Comparison of ENCODE assay signal across 35 cellular contexts in the genomic region with DNA sequence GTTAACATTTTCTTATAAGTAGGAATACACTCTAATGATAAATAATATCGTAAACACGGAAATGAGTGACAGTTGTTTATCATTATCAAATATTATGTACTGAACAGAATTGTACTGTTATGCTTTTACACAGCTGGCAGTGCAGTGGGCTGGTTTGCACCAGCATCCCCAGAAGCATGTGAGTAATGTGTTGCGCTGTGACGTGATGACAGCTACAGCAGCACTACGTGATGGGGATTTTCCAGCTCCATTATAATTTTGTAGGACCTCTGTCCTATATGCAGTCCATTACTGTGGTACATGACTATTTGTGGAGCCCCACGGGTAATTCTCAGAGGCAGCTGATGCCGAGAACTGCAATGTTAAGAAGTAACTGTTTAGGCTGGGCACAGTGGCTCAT.
"Had no signal": no experiment of that assay in that cellular context is flagged by ENCODE, and none has a peak within 500 bp of the region (broad histone marks: within the 10 kb centered on the region; RNA-seq: fewer than 3 reads in every experiment).

No MANE protein-coding gene starts in this region.

- H3K27me3 Mint-ChIP-seq: activated CD4-positive, alpha-beta memory T cell treated with anti-CD3 and anti-CD28 coated beads, Interleukin-2, amount 10 ng/mL, durations not matched to agents 7 days and 5 days; activated CD8-positive, alpha-beta memory T cell treated with anti-CD3 and anti-CD28 coated beads, Interleukin-2, amount 10 ng/mL, durations not matched to agents 7 days and 5 days; activated naive CD8-positive, alpha-beta T cell treated with anti-CD3 and anti-CD28 coated beads, Interleukin-2, amount 10 ng/mL, durations not matched to agents 7 days and 5 days had no signal

- FAIRE-seq: bronchial epithelial cell had no signal

- H3K27ac Mint-ChIP-seq: activated CD4-positive, alpha-beta memory T cell treated with anti-CD3 and anti-CD28 coated beads, Interleukin-2, amount 10 ng/mL, durations not matched to agents 7 days and 5 days; activated CD8-positive, alpha-beta memory T cell treated with anti-CD3 and anti-CD28 coated beads, Interleukin-2, amount 10 ng/mL, durations not matched to agents 7 days and 5 days; activated naive CD8-positive, alpha-beta T cell treated with anti-CD3 and anti-CD28 coated beads, Interleukin-2, amount 10 ng/mL, durations not matched to agents 7 days and 5 days; brain had no signal

- H3K27ac ChIP-seq: adrenal gland, Peyer's patch, RWPE1, WERI-Rb-1 had no signal

- H3K27me3 ChIP-seq: adrenal gland, MG63, Peyer's patch had no signal

- H3K36me3 Mint-ChIP-seq: brain had no signal

- H3K36me3 ChIP-seq: adrenal gland, MG63 had no signal

- H3K9me3 Mint-ChIP-seq: activated CD4-positive, alpha-beta memory T cell treated with anti-CD3 and anti-CD28 coated beads, Interleukin-2, amount 10 ng/mL, durations not matched to agents 7 days and 5 days; activated naive CD8-positive, alpha-beta T cell treated with anti-CD3 and anti-CD28 coated beads, Interleukin-2, amount 10 ng/mL, durations not matched to agents 7 days and 5 days had no signal

- H3K9me3 ChIP-seq: adrenal gland, MG63, Peyer's patch had no signal

- ATAC-seq: activated CD8-positive, alpha-beta memory T cell treated with anti-CD3 and anti-CD28 coated beads, Interleukin-2, amount 10 ng/mL, durations not matched to agents 7 days and 5 days; PC-3; Right ventricle myocardium inferior had no signal

- H3K4me1 Mint-ChIP-seq: activated CD8-positive, alpha-beta memory T cell treated with anti-CD3 and anti-CD28 coated beads, Interleukin-2, amount 10 ng/mL, durations not matched to agents 7 days and 5 days had no signal

- H3K4me1 ChIP-seq: adrenal gland, Peyer's patch had no signal

- H3K4me3 Mint-ChIP-seq: activated CD4-positive, alpha-beta memory T cell treated with anti-CD3 and anti-CD28 coated beads, Interleukin-2, amount 10 ng/mL, durations not matched to agents 7 days and 5 days; activated CD8-positive, alpha-beta memory T cell treated with anti-CD3 and anti-CD28 coated beads, Interleukin-2, amount 10 ng/mL, durations not matched to agents 7 days and 5 days; activated naive CD8-positive, alpha-beta T cell treated with anti-CD3 and anti-CD28 coated beads, Interleukin-2, amount 10 ng/mL, durations not matched to agents 7 days and 5 days; brain had no signal

- DNase-seq: activated CD4-positive, alpha-beta memory T cell treated with anti-CD3 and anti-CD28 coated beads, Interleukin-2, amount 10 ng/mL, durations not matched to agents 7 days and 5 days; activated CD4-positive, alpha-beta T cell treated with anti-CD3 and anti-CD28 coated beads for 1 hour; activated CD4-positive, alpha-beta T cell treated with anti-CD3 and anti-CD28 coated beads for 48 hours; activated CD4-positive, CD25-positive, alpha-beta regulatory T cell; activated CD8-positive, alpha-beta memory T cell treated with anti-CD3 and anti-CD28 coated beads for 24 hours; activated CD8-positive, alpha-beta memory T cell treated with anti-CD3 and anti-CD28 coated beads, Interleukin-2, amount 10 ng/mL, durations not matched to agents 7 days and 5 days; activated CD8-positive, alpha-beta memory T cell treated with anti-CD3 and anti-CD28 coated beads, Interleukin-2, amount 50 U/mL, for 48 hours; activated effector memory CD4-positive, alpha-beta T cell treated with Interleukin-2 at 50 U/mL for 16 hours; activated naive CD4-positive, alpha-beta T cell treated with anti-CD3 and anti-CD28 coated beads, Interleukin-2, amount 50 U/mL, for 16 hours; activated naive CD8-positive, alpha-beta T cell treated with anti-CD3 and anti-CD28 coated beads, Interleukin-2, amount 10 ng/mL, durations not matched to agents 7 days and 5 days; activated T-cell treated with anti-CD3 and anti-CD28 coated beads, Interleukin-2, amount 50 U/mL, for 48 hours; adrenal gland; Kasumi-1; KG1; MG63; NCI-H1048; NCI-H1105 treated with DMSO at 0.1 percent for 48 hours; NCI-H1436; NCI-H1694; NCI-H1930; NCI-H345; NCI-H526; NCI-H748 treated with DMSO at 0.1 percent for 48 hours; NK-92 treated with Interleukin-12 subunit alpha and Interleukin-12 subunit beta, amount 100 ng/mL, for 24 hours; PC-3; Peyer's patch; SW 1271; T-helper 1 cell; T-helper 2 cell; T-helper 9 cell; WERI-Rb-1 had no signal

- H3K4me3 ChIP-seq: adrenal gland, MG63, Peyer's patch had no signal
